15 cellular contexts compared by ENCODE assay signal in the genomic region with DNA sequence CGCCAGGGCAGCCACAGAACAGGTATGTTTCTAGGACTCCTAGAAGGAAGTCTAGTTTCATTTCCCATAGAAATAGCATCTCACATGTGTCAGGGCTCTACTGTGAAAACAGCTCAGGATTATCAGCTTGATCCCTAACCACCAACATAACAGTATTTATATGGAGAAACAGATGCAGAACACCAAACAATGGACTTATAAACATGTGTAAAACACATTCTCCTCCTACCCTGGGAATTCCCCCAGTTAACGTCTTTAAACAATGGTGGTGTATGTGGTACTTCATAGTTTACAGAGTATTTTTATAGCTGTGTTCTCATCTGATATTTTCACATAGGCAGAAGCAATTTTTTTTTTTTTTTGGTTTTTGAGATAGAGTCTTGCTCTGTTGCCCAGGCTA. TPM values are rescaled to one million over a fixed set of nuclear protein-coding genes. Genes with fewer than 3 reads are reported as not detected.
DNase-seq lines count a peak whose midpoint lies in the region; ATAC-seq lines count a peak whose summit lies in the region.
"Had no signal": no experiment of that assay in that cellular context is flagged by ENCODE, and none has a peak within 500 bp of the region (broad histone marks: within the 10 kb centered on the region; RNA-seq: fewer than 3 reads in every experiment).

No MANE protein-coding gene starts in this region.

- no peak for DNase-seq in activated naive CD4-positive, alpha-beta T cell treated with anti-CD3 and anti-CD28 coated beads for 36 hours
- no peak for DNase-seq in activated naive CD4-positive, alpha-beta T cell treated with anti-CD3 and anti-CD28 coated beads, Interleukin-2, amount 50 U/mL, for 16 hours
- DNase-seq in fibroblast of peridontal ligament (ENCODE audit: extremely low read depth), result peak; percentile 55
- DNase-seq in stimulated activated naive CD8-positive, alpha-beta T cell treated with anti-CD3 and anti-CD28 coated beads, Interleukin-15, amount 100 ng/mL, for 72 hours, result no peak
- no peak for DNase-seq in midbrain (lab: John Stamatoyannopoulos, UW)
- DNase-seq in retina, result no peak
- DNase-seq: ACHN, cerebellar nuclear complex, head of caudate nucleus, Karpas-422, NCI-H446 treated with DMSO at 0.1 percent for 48 hours, nephron progenitor cell, tibial artery had no signal

- intact Hi-C loops in activated naive CD4-positive, alpha-beta T cell treated with anti-CD3 and anti-CD28 coated beads for 36 hours (cut with micrococcal nuclease), result loop anchor here (2.0 kb wide), 1 partner anchor 237 kb away; a partner anchor contains a TSS

- peaks cover 87% of the 10 kb centered on the region for H3K36me3 Mint-ChIP-seq in activated naive CD4-positive, alpha-beta T cell treated with anti-CD3 and anti-CD28 coated beads for 36 hours (ENCODE audit: low read depth)
- peaks cover 95% of the 10 kb centered on the region for H3K36me3 Mint-ChIP-seq in T-helper 1 cell treated with Interleukin-12 subunit alpha and Interleukin-12 subunit beta and Interleukin-4 antibody, amounts not matched to agents 30 μg/mL and 1 μg/mL, for 36 hours (ENCODE audit: low read depth)

- no peaks in the 10 kb centered on the region for H3K27me3 Mint-ChIP-seq in activated naive CD4-positive, alpha-beta T cell treated with anti-CD3 and anti-CD28 coated beads for 36 hours (ENCODE audit: low read depth)
- H3K27me3 Mint-ChIP-seq in T-helper 1 cell treated with Interleukin-12 subunit alpha and Interleukin-12 subunit beta and Interleukin-4 antibody, amounts not matched to agents 30 μg/mL and 1 μg/mL, for 36 hours (ENCODE audit: low read depth), result no peaks in the 10 kb centered on the region
- no peaks in the 10 kb centered on the region for H3K27me3 Mint-ChIP-seq in stimulated activated naive CD8-positive, alpha-beta T cell treated with anti-CD3 and anti-CD28 coated beads, Interleukin-15, amount 100 ng/mL, for 72 hours

- peaks cover 86% of the 10 kb centered on the region for H3K4me1 Mint-ChIP-seq in activated naive CD4-positive, alpha-beta T cell treated with anti-CD3 and anti-CD28 coated beads for 36 hours (ENCODE audit: low read depth)
- H3K4me1 Mint-ChIP-seq in T-helper 1 cell treated with Interleukin-12 subunit alpha and Interleukin-12 subunit beta and Interleukin-4 antibody, amounts not matched to agents 30 μg/mL and 1 μg/mL, for 36 hours (ENCODE audit: low read depth), result peaks cover 92% of the 10 kb centered on the region
- peaks cover 82% of the 10 kb centered on the region for H3K4me1 Mint-ChIP-seq in stimulated activated naive CD8-positive, alpha-beta T cell treated with anti-CD3 and anti-CD28 coated beads, Interleukin-15, amount 100 ng/mL, for 72 hours

- no peaks in the 10 kb centered on the region for H3K9me3 Mint-ChIP-seq in activated naive CD4-positive, alpha-beta T cell treated with anti-CD3 and anti-CD28 coated beads for 36 hours
- H3K9me3 Mint-ChIP-seq in T-helper 1 cell treated with Interleukin-12 subunit alpha and Interleukin-12 subunit beta and Interleukin-4 antibody, amounts not matched to agents 30 μg/mL and 1 μg/mL, for 36 hours, result no peaks in the 10 kb centered on the region
- peaks cover 0 to 6% of the 10 kb centered on the region in 2 donors for H3K9me3 Mint-ChIP-seq in stimulated activated naive CD8-positive, alpha-beta T cell treated with anti-CD3 and anti-CD28 coated beads, Interleukin-15, amount 100 ng/mL, for 72 hours
- H3K9me3 Mint-ChIP-seq: nephron progenitor cell had no signal

- H3K4me3 Mint-ChIP-seq in activated naive CD4-positive, alpha-beta T cell treated with anti-CD3 and anti-CD28 coated beads for 36 hours, result peak overlapping the region; percentile 50
- H3K4me3 Mint-ChIP-seq in T-helper 1 cell treated with Interleukin-12 subunit alpha and Interleukin-12 subunit beta and Interleukin-4 antibody, amounts not matched to agents 30 μg/mL and 1 μg/mL, for 36 hours, result peak overlapping the region; percentile 99
- peak overlapping the region; percentile 61 to 91 for H3K4me3 Mint-ChIP-seq in stimulated activated naive CD8-positive, alpha-beta T cell treated with anti-CD3 and anti-CD28 coated beads, Interleukin-15, amount 100 ng/mL, for 72 hours
- H3K4me3 Mint-ChIP-seq: nephron progenitor cell had no signal

- no peak for ATAC-seq in stimulated activated naive CD8-positive, alpha-beta T cell treated with anti-CD3 and anti-CD28 coated beads, Interleukin-15, amount 100 ng/mL, for 72 hours
- ATAC-seq in HG03521 (IDR thresholded peaks at IDR 0.05; ENCODE audit: unreplicated experiment), result no peak

- CTCF ChIA-PET in activated naive CD4-positive, alpha-beta T cell treated with anti-CD3 and anti-CD28 coated beads for 36 hours (lab: Charles Lee), result interaction anchor here (0.6 to 3.1 kb wide), 6 partner anchors 10 to 237 kb away, joined by 3 to 29 read pairs (median 3); a partner anchor contains a TSS

- peak overlapping the region; percentile 94 for H3K27ac Mint-ChIP-seq in activated naive CD4-positive, alpha-beta T cell treated with anti-CD3 and anti-CD28 coated beads for 36 hours
- H3K27ac Mint-ChIP-seq in T-helper 1 cell treated with Interleukin-12 subunit alpha and Interleukin-12 subunit beta and Interleukin-4 antibody, amounts not matched to agents 30 μg/mL and 1 μg/mL, for 36 hours, result peak overlapping the region; percentile 98
- peak overlapping the region in 1 of 2 donors; percentile 94 for H3K27ac Mint-ChIP-seq in stimulated activated naive CD8-positive, alpha-beta T cell treated with anti-CD3 and anti-CD28 coated beads, Interleukin-15, amount 100 ng/mL, for 72 hours
- H3K27ac Mint-ChIP-seq: nephron progenitor cell had no signal

RNA-seq across cellular contexts. Expression of a gene that starts 9.7 kb away (rescaled TPM):
- 10 to 100 TPM; 31.8 to 32.7 TPM for total RNA-seq in activated naive CD4-positive, alpha-beta T cell treated with anti-CD3 and anti-CD28 coated beads for 36 hours
